In genomic region chr12:991350-992278, GRCh38 we compare ENCODE assay signal across 1 cellular context.
A peak's percentile ranks its signal among the peaks of the same experiment; 100 is the strongest.
TF ChIP-seq lines count a peak whose summit lies in the region.

No MANE protein-coding gene starts in this region.

TF ChIP-seq in HEK293, 187 proteins besides CTCF, POLR2A, EP300 and RAD21 (continued from another document and continues in another):
- TF ChIP-seq ZNF449 (tag by site-specific recombination; IDR thresholded peaks at IDR 0.05) (no peak), ZNF157 (tag by site-specific recombination; IDR thresholded peaks at IDR 0.05) (no peak), ZFHX2 (tag by site-specific recombination; conservative IDR thresholded peaks at IDR 0.05) (no peak; the same call in 1 of the 2 replicates), ZBTB8A (tag by site-specific recombination; IDR thresholded peaks at IDR 0.05) (peak; percentile 58), KLF9 (tag by site-specific recombination; IDR thresholded peaks at IDR 0.05; ENCODE audit: low read depth) (peak; percentile 80), SP3 (tag by site-specific recombination; IDR thresholded peaks at IDR 0.05) (peak; percentile 80), ZNF221 (tag by site-specific recombination; IDR thresholded peaks at IDR 0.05; ENCODE audit: borderline replicate concordance) (no peak), YY2 (tag by site-specific recombination; IDR thresholded peaks at IDR 0.05) (no peak), ZBTB1 (tag by site-specific recombination; IDR thresholded peaks at IDR 0.05) (no peak), ZBTB26 (tag by site-specific recombination; optimal IDR thresholded peaks at IDR 0.05) (no peak), ZNF174 (tag by site-specific recombination; IDR thresholded peaks at IDR 0.05) (no peak), KLF7 (tag by site-specific recombination; IDR thresholded peaks at IDR 0.05; ENCODE audit: borderline replicate concordance) (peak; percentile 75; the same call in 1 of the 2 replicates), ZFP41 (tag by site-specific recombination; IDR thresholded peaks at IDR 0.05; ENCODE audit: borderline replicate concordance) (no peak), ZBTB48 (tag by site-specific recombination; IDR thresholded peaks at IDR 0.05) (peak; percentile 28; the same call in 1 of the 2 replicates), ZNF768 (tag by site-specific recombination; IDR thresholded peaks at IDR 0.05) (no peak), EGR2 (tag by site-specific recombination; IDR thresholded peaks at IDR 0.05; ENCODE audit: low read depth) (peak; percentile 45), ZNF423 (tag by site-specific recombination; IDR thresholded peaks at IDR 0.05) (peak; percentile 79), ZNF664 (tag by site-specific recombination; IDR thresholded peaks at IDR 0.05) (no peak), ZNF600 (tag by site-specific recombination; IDR thresholded peaks at IDR 0.05) (peak; percentile 60), ZNF112 (tag by site-specific recombination; IDR thresholded peaks at IDR 0.05) (no peak), ZNF26 (tag by site-specific recombination; IDR thresholded peaks at IDR 0.05) (no peak), ZNF10 (tag by site-specific recombination; IDR thresholded peaks at IDR 0.05) (no peak), ZNF16 (tag by site-specific recombination; IDR thresholded peaks at IDR 0.05; ENCODE audit: low read depth) (no peak), TSHZ1 (tag by site-specific recombination; IDR thresholded peaks at IDR 0.05; ENCODE audit: borderline replicate concordance) (no peak), ZNF366 (tag by site-specific recombination; conservative IDR thresholded peaks at IDR 0.05) (peak; percentile 62), ZSCAN5A (tag by site-specific recombination; IDR thresholded peaks at IDR 0.05) (no peak), ZSCAN23 (tag by site-specific recombination; IDR thresholded peaks at IDR 0.05) (no peak), ZNF239 (tag by site-specific recombination; IDR thresholded peaks at IDR 0.05) (no peak), ZNF529 (tag by site-specific recombination; IDR thresholded peaks at IDR 0.05; ENCODE audit: insufficient replicate concordance) (no peak), ZSCAN16 (tag by site-specific recombination; IDR thresholded peaks at IDR 0.05) (no peak), ZNF280C (tag by site-specific recombination; IDR thresholded peaks at IDR 0.05) (no peak), SP2 (tag by site-specific recombination; IDR thresholded peaks at IDR 0.05) (peak; percentile 21), ZBTB10 (tag by site-specific recombination; IDR thresholded peaks at IDR 0.05) (peak; percentile 96), KLF8 (tag by site-specific recombination; IDR thresholded peaks at IDR 0.05) (peak; percentile 89), ZNF398 (tag by site-specific recombination; IDR thresholded peaks at IDR 0.05) (peak; percentile 91), ZBTB6 (tag by site-specific recombination; IDR thresholded peaks at IDR 0.05) (no peak), GLIS1 (tag by site-specific recombination; IDR thresholded peaks at IDR 0.05) (peak; percentile 65)
